Comparison of ENCODE assay signal across 24 cellular contexts in the genomic region with DNA sequence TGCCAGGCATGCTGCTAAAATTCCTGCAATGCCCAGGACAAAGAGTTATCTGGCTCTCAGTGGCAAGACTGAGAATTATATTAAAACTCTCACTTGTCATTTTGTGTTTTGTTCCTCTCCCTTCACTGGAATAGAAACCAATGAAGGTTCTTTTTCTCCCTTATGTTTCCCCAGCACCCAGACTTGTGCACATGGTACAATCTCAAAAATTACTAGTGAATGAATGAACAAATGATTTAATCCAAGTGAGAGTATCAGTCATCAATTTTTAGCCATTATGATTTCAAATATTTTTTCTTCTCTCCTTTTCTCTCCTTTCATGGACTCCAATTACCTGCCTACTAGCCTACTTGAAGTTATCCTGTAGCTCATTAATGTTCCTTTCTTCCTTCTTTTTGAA.
"Had no signal": no experiment of that assay in that cellular context is flagged by ENCODE, and none has a peak within 500 bp of the region (broad histone marks: within the 10 kb centered on the region; RNA-seq: fewer than 3 reads in every experiment).

No MANE protein-coding gene starts in this region.

- H3K27ac ChIP-seq: stomach, suprapubic skin, testis, thoracic aorta, thyroid gland, tibial artery, tibial nerve, transverse colon, upper lobe of left lung, upper lobe of right lung, uterus, vagina had no signal

- H3K9me3 ChIP-seq: testis, thoracic aorta, thyroid gland, vagina had no signal

- H3K4me1 ChIP-seq: stomach, suprapubic skin, testis, thyroid gland, tibial artery, tibial nerve, transverse colon, upper lobe of left lung, upper lobe of right lung, uterus, vagina had no signal

- DNase-seq: stimulated activated CD4-positive, alpha-beta T cell treated with anti-CD3 and anti-CD28 coated beads, Interleukin-2, amount 100 ng/mL, for 48 hours; stimulated activated CD4-positive, alpha-beta T cell treated with anti-CD3 and anti-CD28 coated beads, Interleukin-4, amount 100 ng/mL, for 1 hour; stimulated activated CD4-positive, alpha-beta T cell treated with anti-CD3 and anti-CD28 coated beads, Interleukin-4, amount 100 ng/mL, for 24 hours; stimulated activated CD4-positive, alpha-beta T cell treated with anti-CD3 and anti-CD28 coated beads, Interleukin-4, amount 100 ng/mL, for 4 hours; stimulated activated CD8-positive, alpha-beta memory T cell treated with anti-CD3 and anti-CD28 coated beads, Interleukin-4, amount 100 ng/mL, for 48 hours; stimulated activated naive B cell treated with anti-CD40 and anti-IgM and Interleukin-4, amounts not matched to agents 10 μg/mL and 1 μg/mL and 100 μg/mL, for 72 hours; stimulated activated naive CD4-positive, alpha-beta T cell; stimulated activated naive CD4-positive, alpha-beta T cell treated with Interleukin-2 at 50 U/mL for 16 hours; stimulated activated naive CD8-positive, alpha-beta T cell treated with anti-CD3 and anti-CD28 coated beads, Interleukin-15, amount 100 ng/mL, for 72 hours; stimulated activated naive CD8-positive, alpha-beta T cell treated with anti-CD3 and anti-CD28 coated beads, Interleukin-15, Interleukin-2, amounts not matched to agents 100 U/mL and 50 U/mL, for 24 hours; stomach; substantia nigra; testis; thyroid gland; tibial artery; transverse colon; trophoblast cell; upper lobe of left lung; upper lobe of right lung; uterus had no signal

- H3K36me3 ChIP-seq: stomach, suprapubic skin, thoracic aorta, thyroid gland, tibial artery, tibial nerve, transverse colon, upper lobe of left lung, upper lobe of right lung, uterus, vagina had no signal

- H3K4me3 ChIP-seq: stomach, suprapubic skin, testis, thoracic aorta, thyroid gland, tibial artery, tibial nerve, transverse colon, upper lobe of left lung, upper lobe of right lung, uterus, vagina had no signal

- H3K27me3 ChIP-seq: testis, thyroid gland, tibial artery, tibial nerve, transverse colon, upper lobe of left lung, upper lobe of right lung, uterus, vagina had no signal
